2 cellular contexts compared by ENCODE assay signal in the genomic region with DNA sequence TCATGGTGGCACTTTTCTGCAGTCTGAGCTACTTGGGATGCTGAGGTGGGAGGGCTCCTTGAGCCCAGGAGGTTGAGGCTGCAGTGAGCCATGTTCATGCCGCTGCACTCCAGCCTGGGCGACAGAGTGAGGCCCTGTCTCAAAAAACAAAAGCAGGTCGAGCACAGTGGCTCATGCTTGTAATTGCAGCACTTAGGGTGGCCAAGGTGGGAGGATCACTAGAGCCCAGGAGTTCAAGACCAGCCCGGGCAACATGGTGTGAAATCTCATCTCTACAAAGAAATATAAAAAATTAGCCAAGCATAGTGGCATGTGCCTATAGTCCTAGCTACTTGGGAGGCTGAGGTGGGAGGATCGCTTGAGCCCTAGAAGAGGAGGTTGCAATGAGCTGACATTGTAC.
A peak's percentile ranks its signal among the peaks of the same experiment; 100 is the strongest.
TF ChIP-seq lines count a peak whose summit lies in the region.

No MANE protein-coding gene starts in this region.

TF ChIP-seq in WTC11, 78 proteins besides CTCF, POLR2A, EP300 and RAD21:
- TF ChIP-seq, protein P1, sequence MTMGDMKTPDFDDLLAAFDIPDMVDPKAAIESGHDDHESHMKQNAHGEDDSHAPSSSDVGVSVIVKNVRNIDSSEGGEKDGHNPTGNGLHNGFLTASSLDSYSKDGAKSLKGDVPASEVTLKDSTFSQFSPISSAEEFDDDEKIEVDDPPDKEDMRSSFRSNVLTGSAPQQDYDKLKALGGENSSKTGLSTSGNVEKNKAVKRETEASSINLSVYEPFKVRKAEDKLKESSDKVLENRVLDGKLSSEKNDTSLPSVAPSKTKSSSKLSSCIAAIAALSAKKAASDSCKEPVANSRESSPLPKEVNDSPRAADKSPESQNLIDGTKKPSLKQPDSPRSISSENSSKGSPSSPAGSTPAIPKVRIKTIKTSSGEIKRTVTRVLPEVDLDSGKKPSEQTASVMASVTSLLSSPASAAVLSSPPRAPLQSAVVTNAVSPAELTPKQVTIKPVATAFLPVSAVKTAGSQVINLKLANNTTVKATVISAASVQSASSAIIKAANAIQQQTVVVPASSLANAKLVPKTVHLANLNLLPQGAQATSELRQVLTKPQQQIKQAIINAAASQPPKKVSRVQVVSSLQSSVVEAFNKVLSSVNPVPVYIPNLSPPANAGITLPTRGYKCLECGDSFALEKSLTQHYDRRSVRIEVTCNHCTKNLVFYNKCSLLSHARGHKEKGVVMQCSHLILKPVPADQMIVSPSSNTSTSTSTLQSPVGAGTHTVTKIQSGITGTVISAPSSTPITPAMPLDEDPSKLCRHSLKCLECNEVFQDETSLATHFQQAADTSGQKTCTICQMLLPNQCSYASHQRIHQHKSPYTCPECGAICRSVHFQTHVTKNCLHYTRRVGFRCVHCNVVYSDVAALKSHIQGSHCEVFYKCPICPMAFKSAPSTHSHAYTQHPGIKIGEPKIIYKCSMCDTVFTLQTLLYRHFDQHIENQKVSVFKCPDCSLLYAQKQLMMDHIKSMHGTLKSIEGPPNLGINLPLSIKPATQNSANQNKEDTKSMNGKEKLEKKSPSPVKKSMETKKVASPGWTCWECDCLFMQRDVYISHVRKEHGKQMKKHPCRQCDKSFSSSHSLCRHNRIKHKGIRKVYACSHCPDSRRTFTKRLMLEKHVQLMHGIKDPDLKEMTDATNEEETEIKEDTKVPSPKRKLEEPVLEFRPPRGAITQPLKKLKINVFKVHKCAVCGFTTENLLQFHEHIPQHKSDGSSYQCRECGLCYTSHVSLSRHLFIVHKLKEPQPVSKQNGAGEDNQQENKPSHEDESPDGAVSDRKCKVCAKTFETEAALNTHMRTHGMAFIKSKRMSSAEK (CRISPR knock-in tag; IDR thresholded peaks at IDR 0.05; ENCODE audit: borderline replicate concordance): no peak
- TF ChIP-seq, protein P2, sequence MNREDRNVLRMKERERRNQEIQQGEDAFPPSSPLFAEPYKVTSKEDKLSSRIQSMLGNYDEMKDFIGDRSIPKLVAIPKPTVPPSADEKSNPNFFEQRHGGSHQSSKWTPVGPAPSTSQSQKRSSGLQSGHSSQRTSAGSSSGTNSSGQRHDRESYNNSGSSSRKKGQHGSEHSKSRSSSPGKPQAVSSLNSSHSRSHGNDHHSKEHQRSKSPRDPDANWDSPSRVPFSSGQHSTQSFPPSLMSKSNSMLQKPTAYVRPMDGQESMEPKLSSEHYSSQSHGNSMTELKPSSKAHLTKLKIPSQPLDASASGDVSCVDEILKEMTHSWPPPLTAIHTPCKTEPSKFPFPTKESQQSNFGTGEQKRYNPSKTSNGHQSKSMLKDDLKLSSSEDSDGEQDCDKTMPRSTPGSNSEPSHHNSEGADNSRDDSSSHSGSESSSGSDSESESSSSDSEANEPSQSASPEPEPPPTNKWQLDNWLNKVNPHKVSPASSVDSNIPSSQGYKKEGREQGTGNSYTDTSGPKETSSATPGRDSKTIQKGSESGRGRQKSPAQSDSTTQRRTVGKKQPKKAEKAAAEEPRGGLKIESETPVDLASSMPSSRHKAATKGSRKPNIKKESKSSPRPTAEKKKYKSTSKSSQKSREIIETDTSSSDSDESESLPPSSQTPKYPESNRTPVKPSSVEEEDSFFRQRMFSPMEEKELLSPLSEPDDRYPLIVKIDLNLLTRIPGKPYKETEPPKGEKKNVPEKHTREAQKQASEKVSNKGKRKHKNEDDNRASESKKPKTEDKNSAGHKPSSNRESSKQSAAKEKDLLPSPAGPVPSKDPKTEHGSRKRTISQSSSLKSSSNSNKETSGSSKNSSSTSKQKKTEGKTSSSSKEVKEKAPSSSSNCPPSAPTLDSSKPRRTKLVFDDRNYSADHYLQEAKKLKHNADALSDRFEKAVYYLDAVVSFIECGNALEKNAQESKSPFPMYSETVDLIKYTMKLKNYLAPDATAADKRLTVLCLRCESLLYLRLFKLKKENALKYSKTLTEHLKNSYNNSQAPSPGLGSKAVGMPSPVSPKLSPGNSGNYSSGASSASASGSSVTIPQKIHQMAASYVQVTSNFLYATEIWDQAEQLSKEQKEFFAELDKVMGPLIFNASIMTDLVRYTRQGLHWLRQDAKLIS (CRISPR knock-in tag; IDR thresholded peaks at IDR 0.05; ENCODE audit: borderline replicate concordance): no peak
- TF ChIP-seq ZNF121 (CRISPR knock-in tag; IDR thresholded peaks at IDR 0.05) (0 out of 2 replicates have a peak, but pooled peaks have one; percentile 24), ZNF219 (CRISPR knock-in tag; IDR thresholded peaks at IDR 0.05; ENCODE audit: borderline replicate concordance) (no peak), ZBTB21 (CRISPR knock-in tag; IDR thresholded peaks at IDR 0.05; ENCODE audit: borderline replicate concordance) (no peak), CBFB (CRISPR knock-in tag; IDR thresholded peaks at IDR 0.05; ENCODE audit: low read depth) (no peak), ZNF416 (CRISPR knock-in tag; IDR thresholded peaks at IDR 0.05) (no peak), ZNF396 (CRISPR knock-in tag; IDR thresholded peaks at IDR 0.05; ENCODE audit: borderline replicate concordance) (no peak)
- TF ChIP-seq, protein P3, sequence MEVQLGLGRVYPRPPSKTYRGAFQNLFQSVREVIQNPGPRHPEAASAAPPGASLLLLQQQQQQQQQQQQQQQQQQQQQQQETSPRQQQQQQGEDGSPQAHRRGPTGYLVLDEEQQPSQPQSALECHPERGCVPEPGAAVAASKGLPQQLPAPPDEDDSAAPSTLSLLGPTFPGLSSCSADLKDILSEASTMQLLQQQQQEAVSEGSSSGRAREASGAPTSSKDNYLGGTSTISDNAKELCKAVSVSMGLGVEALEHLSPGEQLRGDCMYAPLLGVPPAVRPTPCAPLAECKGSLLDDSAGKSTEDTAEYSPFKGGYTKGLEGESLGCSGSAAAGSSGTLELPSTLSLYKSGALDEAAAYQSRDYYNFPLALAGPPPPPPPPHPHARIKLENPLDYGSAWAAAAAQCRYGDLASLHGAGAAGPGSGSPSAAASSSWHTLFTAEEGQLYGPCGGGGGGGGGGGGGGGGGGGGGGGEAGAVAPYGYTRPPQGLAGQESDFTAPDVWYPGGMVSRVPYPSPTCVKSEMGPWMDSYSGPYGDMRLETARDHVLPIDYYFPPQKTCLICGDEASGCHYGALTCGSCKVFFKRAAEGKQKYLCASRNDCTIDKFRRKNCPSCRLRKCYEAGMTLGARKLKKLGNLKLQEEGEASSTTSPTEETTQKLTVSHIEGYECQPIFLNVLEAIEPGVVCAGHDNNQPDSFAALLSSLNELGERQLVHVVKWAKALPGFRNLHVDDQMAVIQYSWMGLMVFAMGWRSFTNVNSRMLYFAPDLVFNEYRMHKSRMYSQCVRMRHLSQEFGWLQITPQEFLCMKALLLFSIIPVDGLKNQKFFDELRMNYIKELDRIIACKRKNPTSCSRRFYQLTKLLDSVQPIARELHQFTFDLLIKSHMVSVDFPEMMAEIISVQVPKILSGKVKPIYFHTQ (CRISPR knock-in tag; IDR thresholded peaks at IDR 0.05): no peak

TF ChIP-seq in HepG2, 621 proteins besides CTCF, POLR2A, EP300 and RAD21:
- TF ChIP-seq, protein P4, sequence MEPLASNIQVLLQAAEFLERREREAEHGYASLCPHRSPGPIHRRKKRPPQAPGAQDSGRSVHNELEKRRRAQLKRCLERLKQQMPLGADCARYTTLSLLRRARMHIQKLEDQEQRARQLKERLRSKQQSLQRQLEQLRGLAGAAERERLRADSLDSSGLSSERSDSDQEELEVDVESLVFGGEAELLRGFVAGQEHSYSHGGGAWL (CRISPR knock-in tag; IDR thresholded peaks at IDR 0.05): no peak
- TF ChIP-seq MYC (CRISPR knock-in tag; IDR thresholded peaks at IDR 0.05; ENCODE audit: borderline replicate concordance): no peak
- TF ChIP-seq GTF2F1 (IDR thresholded peaks at IDR 0.05; ENCODE audit: low read length): no peak
- TF ChIP-seq CBX1 (IDR thresholded peaks at IDR 0.05; ENCODE audit: low read depth): no peak
